Comparison of ENCODE assay signal across 21 cellular contexts in the genomic region with DNA sequence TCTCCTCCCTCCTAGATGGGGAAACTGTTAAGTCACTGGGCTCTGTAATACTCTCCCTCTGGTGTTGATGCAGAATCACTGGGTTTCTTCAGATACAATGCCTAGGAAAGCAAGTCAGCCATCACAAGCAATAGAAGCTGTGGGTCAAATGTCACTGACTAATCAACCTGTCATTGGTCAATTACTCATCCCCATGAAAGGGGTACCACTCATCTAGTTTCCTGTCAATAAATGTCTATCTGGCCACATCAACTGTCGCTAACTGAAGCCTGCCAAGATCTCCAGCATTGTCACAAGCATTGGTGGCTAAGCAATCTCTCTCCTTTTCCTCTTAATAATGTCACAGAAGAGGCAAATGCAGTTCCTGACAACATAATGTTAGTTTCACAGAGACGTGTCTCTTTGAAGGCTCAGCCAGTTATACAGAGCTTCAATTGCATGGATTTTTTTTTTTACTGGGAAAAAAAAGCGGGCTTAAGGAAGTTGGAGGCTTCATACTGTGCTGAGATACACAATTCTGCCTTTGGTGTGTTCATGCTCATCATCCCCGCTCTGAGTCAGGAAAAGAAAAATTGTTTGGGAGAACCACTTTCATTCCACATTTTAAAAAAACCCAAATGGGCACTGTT.
DNase-seq lines count a peak whose midpoint lies in the region; ATAC-seq, FAIRE-seq and TF ChIP-seq lines count a peak whose summit lies in the region.
"Had no signal": no experiment of that assay in that cellular context is flagged by ENCODE, and none has a peak within 500 bp of the region (broad histone marks: within the 10 kb centered on the region; RNA-seq: fewer than 3 reads in every experiment).

No MANE protein-coding gene starts in this region.

- no peaks in the 10 kb centered on the region for H3K9me1 ChIP-seq in endothelial cell of umbilical vein (replicated peaks; ENCODE audit: control insufficient read depth, extremely low read depth, insufficient read depth, low read length)

- no peaks in the 10 kb centered on the region for H3K79me2 ChIP-seq in endothelial cell of umbilical vein (ENCODE audit: control insufficient read depth, insufficient read depth, low read length)

- no peak for DNase-seq in activated T-cell treated with anti-CD3 and anti-CD28 coated beads, Interleukin-2, amount 50 U/mL, for 24 hours
- DNase-seq in activated T-cell treated with anti-CD3 and anti-CD28 coated beads, Interleukin-2, amount 50 U/mL, for 1 hour, result no peak
- DNase-seq in MG63 (peak; percentile 30), endothelial cell of umbilical vein (ENCODE audit: low read depth, low spot score) (peak; percentile 75), SK-N-DZ (ENCODE audit: low spot score) (no peak)
- DNase-seq in stimulated activated effector memory CD8-positive, alpha-beta T cell treated with anti-CD3 and anti-CD28 coated beads, Interleukin-12 subunit alpha, Interleukin-12 subunit beta, amount 100 ng/mL, for 72 hours (ENCODE audit: low spot score in 2 of 2), result no peak
- DNase-seq: activated CD8-positive, alpha-beta memory T cell treated with anti-CD3 and anti-CD28 coated beads for 24 hours; activated naive CD4-positive, alpha-beta T cell treated with Interleukin-2 at 50 U/mL for 16 hours; COR-L47; effector CD8-positive, alpha-beta T cell; MM.1S; NCI-H2081 treated with DMSO at 0.1 percent for 48 hours; NCI-H774; right cardiac atrium; SHP77 treated with DMSO at 0.1 percent for 48 hours; stimulated activated CD4-positive, alpha-beta T cell treated with anti-CD3 and anti-CD28 coated beads, Interleukin-4, amount 100 ng/mL, for 1 hour had no signal

- no peaks in the 10 kb centered on the region for H3K9me3 Mint-ChIP-seq in activated T-cell treated with anti-CD3 and anti-CD28 coated beads, Interleukin-2, amount 50 U/mL, for 24 hours
- H3K9me3 Mint-ChIP-seq in stimulated activated effector memory CD8-positive, alpha-beta T cell treated with anti-CD3 and anti-CD28 coated beads, Interleukin-12 subunit alpha, Interleukin-12 subunit beta, amount 100 ng/mL, for 72 hours, result no peaks in the 10 kb centered on the region
- H3K9me3 Mint-ChIP-seq: neural progenitor cell had no signal

- no peaks in the 10 kb centered on the region for H3K27me3 Mint-ChIP-seq in activated T-cell treated with anti-CD3 and anti-CD28 coated beads, Interleukin-2, amount 50 U/mL, for 24 hours

- peaks cover 23% of the 10 kb centered on the region for H3K4me1 Mint-ChIP-seq in activated T-cell treated with anti-CD3 and anti-CD28 coated beads, Interleukin-2, amount 50 U/mL, for 24 hours (ENCODE audit: low read depth)
- peaks cover 27% of the 10 kb centered on the region for H3K4me1 Mint-ChIP-seq in stimulated activated effector memory CD8-positive, alpha-beta T cell treated with anti-CD3 and anti-CD28 coated beads, Interleukin-12 subunit alpha, Interleukin-12 subunit beta, amount 100 ng/mL, for 72 hours

- no peak overlapping the region for H2AFZ ChIP-seq in endothelial cell of umbilical vein (ENCODE audit: low read depth, low read length)
- H2AFZ ChIP-seq: neural progenitor cell had no signal

- H3K4me1 ChIP-seq in endothelial cell of umbilical vein (ENCODE audit: control insufficient read depth, extremely low read depth, insufficient read depth, low read length), result peaks cover 17% of the 10 kb centered on the region
- H3K4me1 ChIP-seq: gastroesophageal sphincter had no signal

- H3K9ac ChIP-seq in endothelial cell of umbilical vein (replicated peaks; ENCODE audit: extremely low read depth, insufficient read depth, low read length), result no peak overlapping the region
- H3K9ac ChIP-seq: neural progenitor cell had no signal

- H3K4me3 ChIP-seq in MG63 (no peak overlapping the region), endothelial cell of umbilical vein (replicated peaks in 1 of 3; ENCODE audit: insufficient read depth in 1 of 3, low read depth in 1 of 3, low read length in 3 of 3) (no peak overlapping the region)
- H3K4me3 ChIP-seq: gastroesophageal sphincter, neural progenitor cell had no signal

- no peak overlapping the region for H3K4me3 Mint-ChIP-seq in activated T-cell treated with anti-CD3 and anti-CD28 coated beads, Interleukin-2, amount 50 U/mL, for 24 hours
- no peak overlapping the region for H3K4me3 Mint-ChIP-seq in stimulated activated effector memory CD8-positive, alpha-beta T cell treated with anti-CD3 and anti-CD28 coated beads, Interleukin-12 subunit alpha, Interleukin-12 subunit beta, amount 100 ng/mL, for 72 hours
- H3K4me3 Mint-ChIP-seq: neural progenitor cell, type B pancreatic cell had no signal

- peak overlapping the region; percentile 61 for H3K27ac Mint-ChIP-seq in activated T-cell treated with anti-CD3 and anti-CD28 coated beads, Interleukin-2, amount 50 U/mL, for 24 hours
- H3K27ac Mint-ChIP-seq in stimulated activated effector memory CD8-positive, alpha-beta T cell treated with anti-CD3 and anti-CD28 coated beads, Interleukin-12 subunit alpha, Interleukin-12 subunit beta, amount 100 ng/mL, for 72 hours, result peak overlapping the region; percentile 58
- H3K27ac Mint-ChIP-seq: neural progenitor cell, type B pancreatic cell had no signal

- H3K27me3 ChIP-seq in MG63 (no peaks in the 10 kb centered on the region), endothelial cell of umbilical vein (ENCODE audit: control insufficient read depth in 2 of 2, insufficient read depth in 2 of 2, low read length in 2 of 2) (no peaks in the 10 kb centered on the region)
- H3K27me3 ChIP-seq: gastroesophageal sphincter, neural progenitor cell had no signal

- no peak for TF ChIP-seq POLR2A in endothelial cell of umbilical vein (IDR thresholded peaks at IDR 0.05; ENCODE audit: low read depth, low read length)

- peaks cover 23% of the 10 kb centered on the region for H3K36me3 Mint-ChIP-seq in activated T-cell treated with anti-CD3 and anti-CD28 coated beads, Interleukin-2, amount 50 U/mL, for 24 hours (ENCODE audit: low read depth)
- H3K36me3 Mint-ChIP-seq in stimulated activated effector memory CD8-positive, alpha-beta T cell treated with anti-CD3 and anti-CD28 coated beads, Interleukin-12 subunit alpha, Interleukin-12 subunit beta, amount 100 ng/mL, for 72 hours, result peaks cover 7% of the 10 kb centered on the region

- ATAC-seq in stimulated activated effector memory CD8-positive, alpha-beta T cell treated with anti-CD3 and anti-CD28 coated beads, Interleukin-12 subunit alpha, Interleukin-12 subunit beta, amount 100 ng/mL, for 72 hours, result peak; percentile 98
- ATAC-seq in HG02588 (IDR thresholded peaks at IDR 0.05; ENCODE audit: unreplicated experiment) (no peak), HG03097 (IDR thresholded peaks at IDR 0.05; ENCODE audit: low FRiP score, unreplicated experiment) (no peak)
- ATAC-seq: gastroesophageal sphincter, right cardiac atrium had no signal

- H3K9me3 ChIP-seq in MG63, result no peaks in the 10 kb centered on the region
- H3K9me3 ChIP-seq in endothelial cell of umbilical vein (replicated peaks; ENCODE audit: control insufficient read depth, insufficient read depth, low read length), result no peaks in the 10 kb centered on the region
- H3K9me3 ChIP-seq: gastroesophageal sphincter had no signal

- no peak for TF ChIP-seq CTCF in endothelial cell of umbilical vein (IDR thresholded peaks at IDR 0.05; ENCODE audit: extremely low read depth in 1 of 2, insufficient read depth in 1 of 2, low read depth in 1 of 2, low read length in 2 of 2)

- dilution Hi-C loops in endothelial cell of umbilical vein (cut with MboI; ENCODE audit: extremely low pct_ligation_motif_present, low sequenced_read_pairs), result no loop called here

- H4K20me1 ChIP-seq in endothelial cell of umbilical vein (replicated peaks; ENCODE audit: control insufficient read depth, extremely low read depth, insufficient read depth, low read length), result no peaks in the 10 kb centered on the region

- POLR2A ChIA-PET in endothelial cell of umbilical vein (lab: Charles Lee), result no interaction called here

- peak; percentile 86 for FAIRE-seq in endothelial cell of umbilical vein (lab: Jason Lieb, UNC)

- no peak overlapping the region for H3K27ac ChIP-seq in endothelial cell of umbilical vein (ENCODE audit: insufficient read depth, low read depth, low read length)
- H3K27ac ChIP-seq: gastroesophageal sphincter, neural progenitor cell had no signal

- no TSS peak for BruUV-seq in endothelial cell of umbilical vein (replicated peaks; lab: Mats Ljungman, UMichigan)

- intact Hi-C loops in endothelial cell of umbilical vein (cut with micrococcal nuclease), result no loop called here

- CTCF ChIA-PET in endothelial cell of umbilical vein (lab: Charles Lee), result interaction anchor here (0.7 to 0.8 kb wide), 2 partner anchors 22 to 579 kb away, joined by 4 to 8 read pairs; no protein-coding TSS in a partner anchor

- H3K4me2 ChIP-seq in endothelial cell of umbilical vein (ENCODE audit: insufficient read depth, low read length), result peak overlapping the region; percentile 1
- H3K4me2 ChIP-seq: neural progenitor cell had no signal

- H3K36me3 ChIP-seq in MG63 (no peaks in the 10 kb centered on the region), endothelial cell of umbilical vein (ENCODE audit: control insufficient read depth in 2 of 2, extremely low read depth in 1 of 2, insufficient read depth in 2 of 2, low read length in 2 of 2) (no peaks in the 10 kb centered on the region)
- H3K36me3 ChIP-seq: neural progenitor cell had no signal

TF ChIP-seq in endothelial cell of umbilical vein, 7 proteins besides CTCF, POLR2A, EP300 and RAD21:
- TF ChIP-seq FOS (IDR thresholded peaks at IDR 0.05; ENCODE audit: borderline replicate concordance, insufficient read depth, low read length), result peak; percentile 99
- TF ChIP-seq POLR2AphosphoS5 (IDR thresholded peaks at IDR 0.05; ENCODE audit: insufficient read depth, low read depth, low read length), result peak; percentile 75
- TF ChIP-seq GATA2 (IDR thresholded peaks at IDR 0.05; ENCODE audit: insufficient read depth, insufficient read length, low read depth, low read length), result peak; percentile 89
- TF ChIP-seq, protein P1, sequence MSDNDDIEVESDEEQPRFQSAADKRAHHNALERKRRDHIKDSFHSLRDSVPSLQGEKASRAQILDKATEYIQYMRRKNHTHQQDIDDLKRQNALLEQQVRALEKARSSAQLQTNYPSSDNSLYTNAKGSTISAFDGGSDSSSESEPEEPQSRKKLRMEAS (IDR thresholded peaks at IDR 0.05; ENCODE audit: insufficient read depth, insufficient read length), result no peak
- no peak for TF ChIP-seq EZH2 (IDR thresholded peaks at IDR 0.05; ENCODE audit: borderline replicate concordance, low read depth, low read length, severe bottlenecking)
- peak; percentile 79 for TF ChIP-seq JUN (IDR thresholded peaks at IDR 0.05; ENCODE audit: borderline replicate concordance, insufficient read depth, insufficient read length, low read depth)
- TF ChIP-seq MYC (IDR thresholded peaks at IDR 0.05; ENCODE audit: low read depth, low read length), result no peak

Comparison
In these comparisons a context has a peak if more than half of its experiments do, and no peak if none do; other contexts are left out.
1. DNase-seq: peak in MG63 (single experiment) and endothelial cell of umbilical vein (single experiment); none in activated T-cell treated with anti-CD3 and anti-CD28 coated beads, Interleukin-2, amount 50 U/mL, for 24 hours (single experiment), activated T-cell treated with anti-CD3 and anti-CD28 coated beads, Interleukin-2, amount 50 U/mL, for 1 hour (single experiment), stimulated activated effector memory CD8-positive, alpha-beta T cell treated with anti-CD3 and anti-CD28 coated beads, Interleukin-12 subunit alpha, Interleukin-12 subunit beta, amount 100 ng/mL, for 72 hours (0 of 2) and SK-N-DZ (single experiment).